In genomic region chr22:39239561-39240423, GRCh38 we compare ENCODE assay signal across 8 cellular contexts. TPM values are rescaled to one million over a fixed set of nuclear protein-coding genes. Genes with fewer than 3 reads are reported as not detected.
A peak's percentile ranks its signal among the peaks of the same experiment; 100 is the strongest.
DNase-seq lines count a peak whose midpoint lies in the region; ATAC-seq and TF ChIP-seq lines count a peak whose summit lies in the region.

No MANE protein-coding gene starts in this region.

- TF ChIP-seq POLR2A in sigmoid colon (IDR thresholded peaks at IDR 0.05) = no peak

- H3K9ac ChIP-seq in OCI-LY3 (ENCODE audit: low read length) = no peak overlapping the region

- 0 out of 2 replicates have a peak overlapping the region, but pooled peaks have one; percentile 40 for H2AFZ ChIP-seq in OCI-LY3 (ENCODE audit: low read depth, low read length)

- 13 to 47% methylated on average over 20 of the region's 20 CpGs for WGBS in sigmoid colon, 2 donors

- H3K4me1 ChIP-seq in OCI-LY3 (ENCODE audit: low read length) (no peaks in the 10 kb centered on the region), sigmoid colon (peaks cover 0 to 68% (median 62%) of the 10 kb centered on the region in 4 donors)

- H3K79me2 ChIP-seq in OCI-LY3 (ENCODE audit: low read length) = no peaks in the 10 kb centered on the region

- H3K36me3 ChIP-seq in OCI-LY3 (replicated peaks; ENCODE audit: low read depth, low read length) (no peaks in the 10 kb centered on the region), sigmoid colon (no peaks in the 10 kb centered on the region)

- H3K9me3 ChIP-seq in OCI-LY3 (ENCODE audit: insufficient read depth, low read length) = no peaks in the 10 kb centered on the region
- H3K9me3 ChIP-seq in sigmoid colon = no peaks in the 10 kb centered on the region

- DNase-seq in epithelial cell of prostate (ENCODE audit: low read depth, low spot score) (peak; percentile 40), sigmoid colon (no peak), AG20443 (ENCODE audit: low spot score) (no peak)

- H3K4me3 ChIP-seq in OCI-LY3 (ENCODE audit: low read length) (no peak overlapping the region), sigmoid colon (peak overlapping the region in 3 of 4 donors; percentile 2 to 53 (median 19))

- no peaks in the 10 kb centered on the region for H4K20me1 ChIP-seq in OCI-LY3 (ENCODE audit: insufficient read depth, low read length)

- H3K27ac ChIP-seq in OCI-LY3 (ENCODE audit: low read length) (no peak overlapping the region), epithelial cell of prostate (peak overlapping the region; percentile 76), sigmoid colon (peak overlapping the region; percentile 67 to 76 (median 70))

- ATAC-seq in HG03354 (IDR thresholded peaks at IDR 0.05; ENCODE audit: poor library complexity, severe bottlenecking, unreplicated experiment) (no peak), GM19455 (IDR thresholded peaks at IDR 0.05; ENCODE audit: unreplicated experiment) (no peak), HG03175 (IDR thresholded peaks at IDR 0.05; ENCODE audit: unreplicated experiment) (no peak)

- TF ChIP-seq RAD21 in Ishikawa (IDR thresholded peaks at IDR 0.05; ENCODE audit: low read depth) = peak; percentile 10; the same call in 1 of the 2 replicates

- H3K4me2 ChIP-seq in OCI-LY3 (ENCODE audit: low read length) = no peak overlapping the region

- TF ChIP-seq CTCF in OCI-LY3 (IDR thresholded peaks at IDR 0.05; ENCODE audit: low read depth, low read length) = no peak
- TF ChIP-seq CTCF in sigmoid colon (IDR thresholded peaks at IDR 0.05) = no peak

- H3K27me3 ChIP-seq in OCI-LY3 (ENCODE audit: low read depth, low read length) (peaks cover 27% of the 10 kb centered on the region), sigmoid colon (peaks cover 18 to 42% (median 34%) of the 10 kb centered on the region in 3 donors)

- intact Hi-C loops in sigmoid colon (cut with DNase I) = loop anchor here (5.0 kb wide), 2 partner anchors 67 to 73 kb away; no protein-coding TSS in a partner anchor

- TF ChIP-seq EP300 in Ishikawa (IDR thresholded peaks at IDR 0.05; ENCODE audit: borderline replicate concordance) = peak; percentile 61
- no peak for TF ChIP-seq EP300 in sigmoid colon (IDR thresholded peaks at IDR 0.05)

TF ChIP-seq in Ishikawa, 13 proteins besides CTCF, POLR2A, EP300 and RAD21:
- TF ChIP-seq ZBTB7A (IDR thresholded peaks at IDR 0.05; ENCODE audit: low read depth) (0 out of 2 replicates have a peak, but pooled peaks have one; percentile 12), YY1 (IDR thresholded peaks at IDR 0.05; ENCODE audit: low read depth) (no peak), CREB1 (IDR thresholded peaks at IDR 0.05; ENCODE audit: low read depth) (no peak), TCF12 (IDR thresholded peaks at IDR 0.05; ENCODE audit: low read depth) (peak; percentile 90), MAX (IDR thresholded peaks at IDR 0.05) (peak; percentile 61; the same call in 1 of the 2 replicates), TEAD4 (IDR thresholded peaks at IDR 0.05) (peak; percentile 31; the same call in 1 of the 2 replicates), USF1 (IDR thresholded peaks at IDR 0.05) (no peak), NFIC (IDR thresholded peaks at IDR 0.05) (peak; percentile 97), CEBPB (IDR thresholded peaks at IDR 0.05) (no peak), EGR1 (IDR thresholded peaks at IDR 0.05) (no peak)

RNA-seq across cellular contexts. Expression of gene PDGFB, which starts 5.0 kb away (rescaled TPM):
- total RNA-seq in sigmoid colon = 1 to 10 TPM; 3.1 to 9.6 (median 7.4) TPM
- polyA plus RNA-seq in sigmoid colon = 1 to 10 TPM; 1.4 to 5.5 (median 2.4) TPM
